ENCODE assay signal across 8 cellular contexts in genomic region chr15:74099963-74100733, GRCh38. TPM values are rescaled to one million over a fixed set of nuclear protein-coding genes. Genes with fewer than 3 reads are reported as not detected.
A peak's percentile ranks its signal among the peaks of the same experiment; 100 is the strongest.
DNase-seq lines count a peak whose midpoint lies in the region; ATAC-seq and TF ChIP-seq lines count a peak whose summit lies in the region.
"Not testable (repeated sequence)": the region's sequence is repeated elsewhere in the genome, so short reads cannot be mapped to it uniquely, and the experiment has no call there.

No MANE protein-coding gene starts in this region.

- H3K4me3 ChIP-seq in esophagus muscularis mucosa (peak overlapping the region; percentile 44 to 64 (median 53)), lower lobe of right lung (peak overlapping the region; percentile 57)
- not testable (repeated sequence) for H3K4me3 ChIP-seq in aorta (ENCODE audit: low read length in 2 of 2)

- TF ChIP-seq EP300 in esophagus muscularis mucosa (IDR thresholded peaks at IDR 0.05), result not testable (repeated sequence)

- not testable (repeated sequence) for H3K4me1 ChIP-seq in esophagus muscularis mucosa; lower lobe of right lung; aorta (ENCODE audit: control insufficient read depth in 1 of 2, insufficient read depth in 2 of 2, low read length in 2 of 2)

- peak in 1 of 3 experiments; percentile 32 for TF ChIP-seq CTCF in esophagus muscularis mucosa (IDR thresholded peaks at IDR 0.05)
- not testable (repeated sequence) for TF ChIP-seq CTCF in lower lobe of right lung (IDR thresholded peaks at IDR 0.05)

- not testable (repeated sequence) for H3K27me3 ChIP-seq in esophagus muscularis mucosa; lower lobe of right lung (ENCODE audit: low read depth); aorta (ENCODE audit: control insufficient read depth in 1 of 2, insufficient read depth in 2 of 2, low read length in 1 of 2)

- ATAC-seq in GM18520 (IDR thresholded peaks at IDR 0.05; ENCODE audit: unreplicated experiment), result peak; percentile 57
- peak; percentile 71 for ATAC-seq in HG02973 (IDR thresholded peaks at IDR 0.05; ENCODE audit: unreplicated experiment)
- ATAC-seq in lower lobe of right lung, result peak; percentile 95 to 99
- ATAC-seq in aorta (ENCODE audit: low FRiP score), result peak; percentile 98

- H3K36me3 ChIP-seq in esophagus muscularis mucosa; lower lobe of right lung; aorta (ENCODE audit: control insufficient read depth in 1 of 2, insufficient read depth in 2 of 2, low read length in 1 of 2): not testable (repeated sequence)

- not testable (repeated sequence) for H3K9me3 ChIP-seq in esophagus muscularis mucosa; lower lobe of right lung; aorta (ENCODE audit: control insufficient read depth, low read length)

- DNase-seq in RPMI7951 (ENCODE audit: low read depth), result peak; percentile 91
- peak; percentile 58 for DNase-seq in activated T-helper 9 cell treated with anti-CD3 and anti-CD28 coated beads, Interleukin-2, amount 50 U/mL, for 16 hours (ENCODE audit: low read depth)
- peak; percentile 95 for DNase-seq in esophagus muscularis mucosa (ENCODE audit: extremely low spot score)
- DNase-seq in lower lobe of right lung, result peak; percentile 92
- peak; percentile 78 to 81 for DNase-seq in stimulated activated CD4-positive, alpha-beta T cell treated with anti-CD3 and anti-CD28 coated beads, Interleukin-12 subunit alpha, Interleukin-12 subunit beta, amount 100 ng/mL, for 24 hours (ENCODE audit: low read depth in 2 of 2)
- DNase-seq in aorta, result peak; percentile 94 to 96

- WGBS in esophagus muscularis mucosa, result 0% methylated on average over 1 of the region's 45 CpGs
- 1 to 5% methylated on average over 22 to 36 of the region's 45 CpGs for WGBS in aorta, 2 donors

- peak; percentile 13 for TF ChIP-seq POLR2A in esophagus muscularis mucosa (IDR thresholded peaks at IDR 0.05; ENCODE audit: low read depth)

- intact Hi-C loops in esophagus muscularis mucosa (cut with DNase I); lower lobe of right lung (cut with DNase I); aorta (cut with DNase I): not testable (repeated sequence)

- peak overlapping the region; percentile 50 to 73 (median 68) for H3K27ac ChIP-seq in esophagus muscularis mucosa (replicated peaks in 1 of 4)
- peak overlapping the region; percentile 68 for H3K27ac ChIP-seq in lower lobe of right lung
- peak overlapping the region in 1 of 2 donors; percentile 73 for H3K27ac ChIP-seq in aorta (ENCODE audit: low read depth in 1 of 2, low read length in 2 of 2)

RNA-seq across cellular contexts. Expression of gene GOLGA6A, which starts 17.8 kb away (rescaled TPM):
- total RNA-seq in RPMI7951 (2014; rRNA removed; shearing (Covaris generic)), result not detected in 2 replicates
- total RNA-seq in esophagus muscularis mucosa (1 to 10 TPM in 1 of 4 donors, not detected in 3; 1.2 TPM), lower lobe of right lung (not detected), aorta (not detected)
- polyA plus RNA-seq in aorta, result not detected

RNA-seq across cellular contexts. Expression of gene ISLR2, which starts 30.2 kb away (rescaled TPM):
- total RNA-seq in RPMI7951 (2014; rRNA removed; shearing (Covaris generic)), result 0.72 and 1.8 TPM in 2 replicates
- total RNA-seq in esophagus muscularis mucosa (1 to 10 TPM in 3 of 4 donors, under 1 TPM in 1; 0.83 to 4.9 (median 1.2) TPM), lower lobe of right lung (1.2 TPM), aorta (1 to 10 TPM in 1 of 2 donors, under 1 TPM in 1; 0.81 to 1.2 TPM)
- 1 to 10 TPM in 1 of 2 donors, under 1 TPM in 1; 0.13 to 1.5 TPM for polyA plus RNA-seq in aorta
